In the genomic region with DNA sequence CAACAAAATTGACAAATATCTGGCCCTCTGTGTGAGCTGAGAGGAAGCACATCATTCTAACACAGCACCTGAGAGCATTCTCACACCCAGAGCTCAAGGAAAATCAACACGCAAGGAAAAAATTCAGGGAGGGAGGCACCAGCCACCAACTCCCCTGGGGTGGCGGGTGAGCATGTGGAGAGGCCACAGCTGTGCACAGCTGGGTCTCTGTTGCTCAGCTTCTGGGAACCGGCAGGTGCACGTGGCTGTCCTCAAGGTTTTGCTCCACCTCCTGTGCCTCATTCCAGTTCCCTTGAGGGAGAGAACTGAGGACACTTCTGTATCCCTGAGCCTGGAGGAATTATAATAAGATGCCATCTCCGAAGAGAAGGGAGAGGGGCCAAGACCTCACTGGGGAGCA, we compare ENCODE assay signal across 1 cellular context.
TF ChIP-seq lines count a peak whose summit lies in the region.

No MANE protein-coding gene starts in this region.

TF ChIP-seq in Ishikawa, 13 proteins besides CTCF, POLR2A, EP300 and RAD21 (continued from another document):
- TF ChIP-seq, protein P1, sequence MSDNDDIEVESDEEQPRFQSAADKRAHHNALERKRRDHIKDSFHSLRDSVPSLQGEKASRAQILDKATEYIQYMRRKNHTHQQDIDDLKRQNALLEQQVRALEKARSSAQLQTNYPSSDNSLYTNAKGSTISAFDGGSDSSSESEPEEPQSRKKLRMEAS (IDR thresholded peaks at IDR 0.05): peak; percentile 79
- TF ChIP-seq EGR1 (IDR thresholded peaks at IDR 0.05): no peak
TF ChIP-seq in Ishikawa: peak in this region for 2.
